In genomic region chr15:64461577-64462162, GRCh38 we compare ENCODE assay signal across 8 cellular contexts. TPM values are rescaled to one million over a fixed set of nuclear protein-coding genes. Genes with fewer than 3 reads are reported as not detected.
DNase-seq lines count a peak whose midpoint lies in the region; ATAC-seq and TF ChIP-seq lines count a peak whose summit lies in the region.

No MANE protein-coding gene starts in this region.

- TF ChIP-seq CTCF in ascending aorta (IDR thresholded peaks at IDR 0.05) (no peak), sigmoid colon (IDR thresholded peaks at IDR 0.05) (no peak)

- no peaks in the 10 kb centered on the region for H3K27me3 ChIP-seq in ascending aorta
- H3K27me3 ChIP-seq in sigmoid colon: no peaks in the 10 kb centered on the region

- TF ChIP-seq EP300 in sigmoid colon (IDR thresholded peaks at IDR 0.05): no peak

- peak overlapping the region; percentile 83 to 93 for H3K27ac ChIP-seq in ascending aorta
- peak overlapping the region; percentile 86 to 97 (median 92) for H3K27ac ChIP-seq in sigmoid colon

- H3K36me3 ChIP-seq in ascending aorta (no peaks in the 10 kb centered on the region), sigmoid colon (no peaks in the 10 kb centered on the region)

- H3K4me1 ChIP-seq in ascending aorta (peaks cover 4 to 30% of the 10 kb centered on the region in 2 donors), sigmoid colon (peaks cover 4 to 72% (median 65%) of the 10 kb centered on the region in 4 donors)

- intact Hi-C loops in ascending aorta (cut with DNase I): loop anchor here (2.0 kb wide), 2 partner anchors 299 to 957 kb away; partner anchors contain the start of genes PPIB and USP3
- intact Hi-C loops in sigmoid colon (cut with DNase I): loop anchor here (5.0 kb wide), 1 partner anchor 41 kb away; no protein-coding TSS in a partner anchor

- H3K9me3 ChIP-seq in ascending aorta: no peaks in the 10 kb centered on the region
- no peaks in the 10 kb centered on the region for H3K9me3 ChIP-seq in sigmoid colon

- WGBS in sigmoid colon, 2 donors: 2 to 13% methylated on average over 7 of the region's 7 CpGs

- ATAC-seq in GM19035 (IDR thresholded peaks at IDR 0.05; ENCODE audit: unreplicated experiment): no peak

- H3K4me3 ChIP-seq in ascending aorta (peak overlapping the region; percentile 97 to 98), iPS-11a (ENCODE audit: low read depth, low read length) (peak overlapping the region; percentile 72), sigmoid colon (peak overlapping the region; percentile 56 to 96 (median 84))

- DNase-seq in NCI-H1436 (lab: John Stamatoyannopoulos, UW) (peak; percentile 14), NCI-H1436 treated with DMSO at 0.1 percent for 48 hours (lab: John Stamatoyannopoulos, UW) (no peak), NCI-H748 treated with DMSO at 0.1 percent for 48 hours (lab: John Stamatoyannopoulos, UW) (peak; percentile 30), ascending aorta (ENCODE audit: low spot score in 2 of 2) (no peak), sigmoid colon (no peak), 8988T (no peak)

- no peak for TF ChIP-seq POLR2A in sigmoid colon (IDR thresholded peaks at IDR 0.05)

RNA-seq across cellular contexts. Expression of gene ZNF609, which starts 1.3 kb away (rescaled TPM):
- total RNA-seq in ascending aorta (16.0 TPM), sigmoid colon (10 to 100 TPM; 29.6 to 35.2 (median 31.0) TPM)
- polyA plus RNA-seq in sigmoid colon: 10 to 100 TPM in 1 of 3 donors, 1 to 10 TPM in 2; 4.8 to 13.5 (median 5.5) TPM

Comparison
In these comparisons a context has a peak if more than half of its experiments do, and no peak if none do; other contexts are left out.
1. DNase-seq: peak in NCI-H1436 (single experiment) and NCI-H748 treated with DMSO at 0.1 percent for 48 hours (single experiment); none in NCI-H1436 treated with DMSO at 0.1 percent for 48 hours (single experiment), ascending aorta (0 of 2), sigmoid colon (single experiment) and 8988T (single experiment).
2. Peak in every context shown above with its lines, with median percentiles within 50 percentile points of each other: H3K4me3 ChIP-seq.